ENCODE assay signal across 1 cellular context in genomic region chr18:24060644-24061043, GRCh38.
TF ChIP-seq lines count a peak whose summit lies in the region.

No MANE protein-coding gene starts in this region.

TF ChIP-seq in HepG2, 621 proteins besides CTCF, POLR2A, EP300 and RAD21:
- TF ChIP-seq ZNF20 (CRISPR knock-in tag; IDR thresholded peaks at IDR 0.05) (no peak), SKIL (CRISPR knock-in tag; IDR thresholded peaks at IDR 0.05; ENCODE audit: borderline replicate concordance) (no peak), CEBPB (IDR thresholded peaks at IDR 0.05; ENCODE audit: borderline replicate concordance, low read depth, low read length) (peak; percentile 71), ZNF713 (CRISPR knock-in tag; IDR thresholded peaks at IDR 0.05) (no peak), RBFOX2 (IDR thresholded peaks at IDR 0.05; ENCODE audit: low read depth, low read length) (no peak), RARA (CRISPR knock-in tag; IDR thresholded peaks at IDR 0.05) (no peak), PCBP2 (optimal IDR thresholded peaks at IDR 0.05; ENCODE audit: low read depth, low read length, poor library complexity, severe bottlenecking) (no peak), CEBPG (CRISPR knock-in tag; IDR thresholded peaks at IDR 0.05) (peak; percentile 43; the same call in 1 of the 2 replicates), NCOR1 (IDR thresholded peaks at IDR 0.05; ENCODE audit: borderline replicate concordance, low read length) (0 out of 2 replicates have a peak, but pooled peaks have one; percentile 11), DRAP1 (CRISPR knock-in tag; IDR thresholded peaks at IDR 0.05) (no peak), KLF13 (CRISPR knock-in tag; IDR thresholded peaks at IDR 0.05) (no peak), SRF (IDR thresholded peaks at IDR 0.05; ENCODE audit: low read depth, low read length) (no peak), ZMYM4 (CRISPR knock-in tag; IDR thresholded peaks at IDR 0.05) (no peak)
- TF ChIP-seq, protein P1, sequence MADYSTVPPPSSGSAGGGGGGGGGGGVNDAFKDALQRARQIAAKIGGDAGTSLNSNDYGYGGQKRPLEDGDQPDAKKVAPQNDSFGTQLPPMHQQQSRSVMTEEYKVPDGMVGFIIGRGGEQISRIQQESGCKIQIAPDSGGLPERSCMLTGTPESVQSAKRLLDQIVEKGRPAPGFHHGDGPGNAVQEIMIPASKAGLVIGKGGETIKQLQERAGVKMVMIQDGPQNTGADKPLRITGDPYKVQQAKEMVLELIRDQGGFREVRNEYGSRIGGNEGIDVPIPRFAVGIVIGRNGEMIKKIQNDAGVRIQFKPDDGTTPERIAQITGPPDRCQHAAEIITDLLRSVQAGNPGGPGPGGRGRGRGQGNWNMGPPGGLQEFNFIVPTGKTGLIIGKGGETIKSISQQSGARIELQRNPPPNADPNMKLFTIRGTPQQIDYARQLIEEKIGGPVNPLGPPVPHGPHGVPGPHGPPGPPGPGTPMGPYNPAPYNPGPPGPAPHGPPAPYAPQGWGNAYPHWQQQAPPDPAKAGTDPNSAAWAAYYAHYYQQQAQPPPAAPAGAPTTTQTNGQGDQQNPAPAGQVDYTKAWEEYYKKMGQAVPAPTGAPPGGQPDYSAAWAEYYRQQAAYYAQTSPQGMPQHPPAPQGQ (CRISPR knock-in tag; IDR thresholded peaks at IDR 0.05; ENCODE audit: borderline replicate concordance): no peak
